In genomic region chr6:122660296-122660695, GRCh38 we compare ENCODE assay signal across 15 cellular contexts. TPM values are rescaled to one million over a fixed set of nuclear protein-coding genes. Genes with fewer than 3 reads are reported as not detected.
DNase-seq lines count a peak whose midpoint lies in the region; ATAC-seq and TF ChIP-seq lines count a peak whose summit lies in the region.
"Had no signal": no experiment of that assay in that cellular context is flagged by ENCODE, and none has a peak within 500 bp of the region (broad histone marks: within the 10 kb centered on the region; RNA-seq: fewer than 3 reads in every experiment).

No MANE protein-coding gene starts in this region.

- H2AFZ ChIP-seq in mesenchymal stem cell (ENCODE audit: low read depth, low read length) = no peak overlapping the region

- no peak overlapping the region for H3K18ac ChIP-seq in mesenchymal stem cell (ENCODE audit: low read depth in 1 of 2, low read length in 2 of 2)

- H4K8ac ChIP-seq in mesenchymal stem cell (ENCODE audit: low read length) = no peak overlapping the region

- H2AK5ac ChIP-seq in mesenchymal stem cell (ENCODE audit: low read length, severe bottlenecking) = no peak overlapping the region

- H3K36me3 ChIP-seq in mesenchymal stem cell (ENCODE audit: control insufficient read depth in 1 of 2, insufficient read depth in 2 of 2, low read depth in 1 of 2, low read length in 2 of 2) = no peaks in the 10 kb centered on the region
- H3K36me3 ChIP-seq in lower lobe of right lung = no peaks in the 10 kb centered on the region
- H3K36me3 ChIP-seq: BLaER1 treated with 17β-estradiol and CSF1 and Interleukin-3, amounts not matched to agents 10 nM and 100 nM had no signal

- H3K4me2 ChIP-seq in mesenchymal stem cell (ENCODE audit: low read length, poor library complexity, severe bottlenecking) = no peak overlapping the region
- H3K4me2 ChIP-seq: BLaER1 treated with 17β-estradiol and CSF1 and Interleukin-3, amounts not matched to agents 10 nM and 100 nM had no signal

- no peak overlapping the region for H2BK12ac ChIP-seq in mesenchymal stem cell (ENCODE audit: low read length in 2 of 2)

- no peak overlapping the region for H3K4ac ChIP-seq in mesenchymal stem cell (ENCODE audit: low read depth in 1 of 2, low read length in 2 of 2)

- no peak overlapping the region for H2BK15ac ChIP-seq in mesenchymal stem cell (ENCODE audit: low read depth, poor library complexity, severe bottlenecking)

- no peak overlapping the region for H2BK5ac ChIP-seq in mesenchymal stem cell (ENCODE audit: low read depth, low read length, poor library complexity, severe bottlenecking)

- no peaks in the 10 kb centered on the region for H3K9me3 ChIP-seq in mesenchymal stem cell (ENCODE audit: control insufficient read depth, low read length)
- no peaks in the 10 kb centered on the region for H3K9me3 ChIP-seq in lower lobe of right lung
- H3K9me3 ChIP-seq: BLaER1 treated with 17β-estradiol and CSF1 and Interleukin-3, amounts not matched to agents 10 nM and 100 nM had no signal

- H3K9ac ChIP-seq in mesenchymal stem cell (ENCODE audit: low read length) = no peak overlapping the region
- H3K9ac ChIP-seq: BLaER1 treated with 17β-estradiol and CSF1 and Interleukin-3, amounts not matched to agents 10 nM and 100 nM had no signal

- no peak overlapping the region for H3K14ac ChIP-seq in mesenchymal stem cell (ENCODE audit: low read length in 2 of 2)

- H3K27me3 ChIP-seq in mesenchymal stem cell (ENCODE audit: control insufficient read depth in 1 of 2, insufficient read depth in 1 of 2, low read length in 2 of 2) = no peaks in the 10 kb centered on the region
- no peaks in the 10 kb centered on the region for H3K27me3 ChIP-seq in lower lobe of right lung (ENCODE audit: low read depth)
- H3K27me3 ChIP-seq: BLaER1 treated with 17β-estradiol and CSF1 and Interleukin-3, amounts not matched to agents 10 nM and 100 nM had no signal

- H2BK120ac ChIP-seq in mesenchymal stem cell (ENCODE audit: low read depth, low read length) = no peak overlapping the region

- no peak overlapping the region for H3K23ac ChIP-seq in mesenchymal stem cell (ENCODE audit: low read length in 2 of 2)

- TF ChIP-seq CTCF in fibroblast of villous mesenchyme (IDR thresholded peaks at IDR 0.05; ENCODE audit: insufficient read depth, low read depth, low read length) (no peak), lower lobe of right lung (IDR thresholded peaks at IDR 0.05) (no peak)

- H4K91ac ChIP-seq in mesenchymal stem cell (ENCODE audit: low read length) = no peak overlapping the region

- DNase-seq in ELR (ENCODE audit: low read depth) (peak; percentile 10), OCI-M1 (lab: John Stamatoyannopoulos, UW) (peak; percentile 43), fibroblast of villous mesenchyme (ENCODE audit: low read depth) (peak; percentile 77), mesenchymal stem cell (peak; percentile 63), lower lobe of right lung (no peak), NCI-H82 (lab: John Stamatoyannopoulos, UW) (no peak), NCI-H1105 treated with DMSO at 0.1 percent for 48 hours (lab: John Stamatoyannopoulos, UW) (no peak)
- DNase-seq: CD8-positive, alpha-beta T cell; COR-L47; GDM1; GOT3; H9 had no signal

- intact Hi-C loops in lower lobe of right lung (cut with DNase I) = no loop called here

- no peak for ATAC-seq in lower lobe of right lung
- no peak for ATAC-seq in HG03469 (IDR thresholded peaks at IDR 0.05; ENCODE audit: unreplicated experiment)
- ATAC-seq: CD8-positive, alpha-beta T cell; HepG2 had no signal

- H3K4me3 ChIP-seq in fibroblast of villous mesenchyme (ENCODE audit: low read depth, low read length) = no peak overlapping the region
- H3K4me3 ChIP-seq in mesenchymal stem cell (ENCODE audit: insufficient read depth in 1 of 2, low read depth in 1 of 2, low read length in 2 of 2) = no peak overlapping the region
- H3K4me3 ChIP-seq in lower lobe of right lung = no peak overlapping the region
- H3K4me3 ChIP-seq: BLaER1 treated with 17β-estradiol and CSF1 and Interleukin-3, amounts not matched to agents 10 nM and 100 nM had no signal

- peaks cover 17% of the 10 kb centered on the region for H3K79me1 ChIP-seq in mesenchymal stem cell (replicated peaks; ENCODE audit: low read length, poor library complexity, severe bottlenecking)

- no peak overlapping the region for H3K27ac ChIP-seq in mesenchymal stem cell (ENCODE audit: low read length, poor library complexity, severe bottlenecking)
- H3K27ac ChIP-seq in lower lobe of right lung = no peak overlapping the region
- H3K27ac ChIP-seq: BLaER1 treated with 17β-estradiol and CSF1 and Interleukin-3, amounts not matched to agents 10 nM and 100 nM had no signal

- H3K4me1 ChIP-seq in mesenchymal stem cell (ENCODE audit: control insufficient read depth, insufficient read depth, low read depth, low read length) (peaks cover 2% of the 10 kb centered on the region), lower lobe of right lung (no peaks in the 10 kb centered on the region)
- H3K4me1 ChIP-seq: BLaER1 treated with 17β-estradiol and CSF1 and Interleukin-3, amounts not matched to agents 10 nM and 100 nM had no signal

- WGBS in mesenchymal stem cell = no CpG with 5 or more reads among the region's 3 CpGs

RNA-seq across cellular contexts. Expression of gene PKIB, which starts 50.1 kb away (rescaled TPM):
- 12.2 and 13.8 TPM in 2 replicates for total RNA-seq in fibroblast of villous mesenchyme
- 38.9 TPM for polyA plus RNA-seq in mesenchymal stem cell (2013, experiment 1 of 2)
- 41.0 TPM for polyA plus RNA-seq in mesenchymal stem cell (2013, experiment 2 of 2)
- total RNA-seq in lower lobe of right lung = 3.2 TPM

Comparison
In these comparisons a context has a peak if more than half of its experiments do, and no peak if none do; other contexts are left out.
1. DNase-seq: peak in ELR (single experiment), OCI-M1 (single experiment), fibroblast of villous mesenchyme (single experiment) and mesenchymal stem cell (single experiment); none in lower lobe of right lung (single experiment), NCI-H82 (single experiment) and NCI-H1105 treated with DMSO at 0.1 percent for 48 hours (single experiment).